8 cellular contexts compared by ENCODE assay signal in genomic region chr20:5000263-5001173, GRCh38. TPM values are rescaled to one million over a fixed set of nuclear protein-coding genes. Genes with fewer than 3 reads are reported as not detected.
A peak's percentile ranks its signal among the peaks of the same experiment; 100 is the strongest.
DNase-seq lines count a peak whose midpoint lies in the region; TF ChIP-seq lines count a peak whose summit lies in the region.

No MANE protein-coding gene starts in this region.

- H3K4me3 Mint-ChIP-seq in endodermal cell: peak overlapping the region; percentile 79

- peaks cover 5% of the 10 kb centered on the region for H3K27me3 ChIP-seq in endodermal cell (ENCODE audit: control insufficient read depth, insufficient read depth, low read length, poor library complexity, severe bottlenecking)

- peaks cover 30% of the 10 kb centered on the region for H3K27me3 Mint-ChIP-seq in endodermal cell (ENCODE audit: insufficient read depth)

- H3K36me3 ChIP-seq in endodermal cell (ENCODE audit: control insufficient read depth, insufficient read depth, low read length): no peaks in the 10 kb centered on the region
- no peaks in the 10 kb centered on the region for H3K36me3 ChIP-seq in mesodermal cell (ENCODE audit: control insufficient read depth, insufficient read depth, low read length)

- H3K27ac ChIP-seq in endodermal cell (ENCODE audit: low read depth, low read length) (no peak overlapping the region), mesodermal cell (ENCODE audit: low read depth, low read length, severe bottlenecking) (no peak overlapping the region)

- peak in 4 of 6 experiments; percentile 17 to 48 (median 30) for DNase-seq in stimulated activated naive CD4-positive, alpha-beta T cell (lab: John Stamatoyannopoulos, UW)
- DNase-seq in stimulated activated naive CD4-positive, alpha-beta T cell treated with Interleukin-2 at 50 U/mL for 16 hours (lab: John Stamatoyannopoulos, UW): no peak
- DNase-seq in LNCaP clone FGC (ENCODE audit: low read depth): no peak
- peak; percentile 10 to 14 for DNase-seq in activated CD4-positive, alpha-beta T cell treated with anti-CD3 and anti-CD28 coated beads, Interleukin-2, amount 50 U/mL, for 4 hours
- DNase-seq in endodermal cell: peak; percentile 76
- peak; percentile 74 for DNase-seq in superior temporal gyrus (ENCODE audit: extremely low spot score)
- no peak for DNase-seq in DMS79 (lab: John Stamatoyannopoulos, UW)

- no peak overlapping the region for H3K27ac Mint-ChIP-seq in endodermal cell

- H3K9me3 ChIP-seq in endodermal cell (ENCODE audit: control insufficient read depth, low read length): no peaks in the 10 kb centered on the region
- no peaks in the 10 kb centered on the region for H3K9me3 ChIP-seq in mesodermal cell (ENCODE audit: control insufficient read depth, low read length)

- H3K4me1 Mint-ChIP-seq in endodermal cell: peaks cover 16% of the 10 kb centered on the region

- H3K36me3 Mint-ChIP-seq in endodermal cell (ENCODE audit: low read depth): no peaks in the 10 kb centered on the region

- H3K4me1 ChIP-seq in endodermal cell (ENCODE audit: control insufficient read depth, insufficient read depth, low read length) (no peaks in the 10 kb centered on the region), mesodermal cell (ENCODE audit: control insufficient read depth, insufficient read depth, low read length, poor library complexity, severe bottlenecking) (peaks cover 3% of the 10 kb centered on the region)

- TF ChIP-seq CTCF in LNCaP clone FGC (IDR thresholded peaks at IDR 0.05; ENCODE audit: control insufficient read depth, extremely low read depth, insufficient read depth) (no peak), endodermal cell (conservative IDR thresholded peaks at IDR 0.05) (no peak)

- peak overlapping the region; percentile 6 for H3K9ac ChIP-seq in endodermal cell (ENCODE audit: extremely low read depth, low read length, poor library complexity, severe bottlenecking)

- WGBS in endodermal cell (ENCODE audit: insufficient coverage in 1 of 2, insufficient read length in 1 of 2), 2 experiments: 11 to 18% methylated on average over 27 to 53 of the region's 53 CpGs
- WGBS in mesodermal cell (ENCODE audit: insufficient coverage in 2 of 2), 2 experiments: 6 to 12% methylated on average over 37 to 49 of the region's 53 CpGs

- H3K4me3 ChIP-seq in LNCaP clone FGC (ENCODE audit: low read depth, low read length) (peak overlapping the region; percentile 74), endodermal cell (ENCODE audit: low read length) (peak overlapping the region; percentile 82), mesodermal cell (ENCODE audit: extremely low read depth, insufficient read depth, low read length, poor library complexity, severe bottlenecking) (peak overlapping the region; percentile 59)

- no peaks in the 10 kb centered on the region for H3K9me3 Mint-ChIP-seq in endodermal cell

RNA-seq across cellular contexts. Expression of gene SLC23A2, which starts 0.8 kb away (rescaled TPM):
- 10 to 100 TPM; 12.3 to 13.7 TPM for total RNA-seq in endodermal cell
- polyA plus RNA-seq in endodermal cell (2013, experiment 1 of 2): 12.2 TPM
- 10.7 TPM for polyA plus RNA-seq in endodermal cell (2013, experiment 2 of 2)
- polyA plus RNA-seq in mesodermal cell (2013, experiment 1 of 2): 10.2 TPM
- 7.6 TPM for polyA plus RNA-seq in mesodermal cell (2013, experiment 2 of 2)

Comparison
In these comparisons a context has a peak if more than half of its experiments do, and no peak if none do; other contexts are left out.
1. DNase-seq: peak in stimulated activated naive CD4-positive, alpha-beta T cell (4 of 6), activated CD4-positive, alpha-beta T cell treated with anti-CD3 and anti-CD28 coated beads, Interleukin-2, amount 50 U/mL, for 4 hours (2 of 2), endodermal cell (single experiment) and superior temporal gyrus (single experiment); none in stimulated activated naive CD4-positive, alpha-beta T cell treated with Interleukin-2 at 50 U/mL for 16 hours (single experiment), LNCaP clone FGC (single experiment) and DMS79 (single experiment).
2. Peak in every context shown above with its lines, with median percentiles within 50 percentile points of each other: H3K4me3 ChIP-seq.